Comparison of ENCODE assay signal across 12 cellular contexts in genomic region chr1:109273570-109274288, GRCh38. TPM values are rescaled to one million over a fixed set of nuclear protein-coding genes. Genes with fewer than 3 reads are reported as not detected.
A peak's percentile ranks its signal among the peaks of the same experiment; 100 is the strongest.
DNase-seq lines count a peak whose midpoint lies in the region; TF ChIP-seq lines count a peak whose summit lies in the region.
"Had no signal": no experiment of that assay in that cellular context is flagged by ENCODE, and none has a peak within 500 bp of the region (broad histone marks: within the 10 kb centered on the region; RNA-seq: fewer than 3 reads in every experiment).

No MANE protein-coding gene starts in this region.

- TF ChIP-seq CTCF in HEK293 (tag by site-specific recombination; IDR thresholded peaks at IDR 0.05), result no peak
- TF ChIP-seq CTCF in breast epithelium (IDR thresholded peaks at IDR 0.05), result no peak
- TF ChIP-seq CTCF in stomach (IDR thresholded peaks at IDR 0.05), result no peak

- 63 to 83% (median 71%) methylated on average over 19 to 30 of the region's 30 CpGs for WGBS in stomach, 5 donors

- H3K27me3 ChIP-seq in breast epithelium (no peaks in the 10 kb centered on the region), layer of hippocampus (ENCODE audit: control insufficient read depth, insufficient read depth, low read length) (no peaks in the 10 kb centered on the region), stomach (no peaks in the 10 kb centered on the region)

- POLR2A ChIA-PET in HEK293 (lab: Yijun Ruan, JAX), result no interaction called here

- H3K27ac ChIP-seq in HEK293 (ENCODE audit: extremely low read depth, low read depth, low read length) (no peak overlapping the region), breast epithelium (peak overlapping the region; percentile 87 to 92), layer of hippocampus (ENCODE audit: low read depth, low read length) (peak overlapping the region; percentile 80), stomach (peak overlapping the region in 3 of 5 donors; percentile 37 to 78 (median 72))

- H3K9me3 ChIP-seq in HEK293 (ENCODE audit: control insufficient read depth, insufficient read depth, low read depth, low read length) (no peaks in the 10 kb centered on the region), breast epithelium (no peaks in the 10 kb centered on the region), stomach (no peaks in the 10 kb centered on the region)

- H3K4me3 ChIP-seq in HEK293 (ENCODE audit: low read depth, low read length) (no peak overlapping the region), breast epithelium (peak overlapping the region in 2 of 3 donors; percentile 37 to 51), stomach (no peak overlapping the region)

- intact Hi-C loops in breast epithelium (cut with DNase I; ENCODE audit: low total_unique reads), result no loop called here
- intact Hi-C loops in stomach (cut with DNase I; ENCODE audit: low total_unique reads), result no loop called here

- DNase-seq in breast epithelium (ENCODE audit: low spot score in 2 of 2) (no peak), stomach (no peak), HUDEP-2 (lab: John Stamatoyannopoulos, UW; ENCODE audit: unreplicated experiment in 76 of 76) (no peak), OCI-M2 (lab: John Stamatoyannopoulos, UW; ENCODE audit: unreplicated experiment) (no peak), GM19238 (ENCODE audit: insufficient read length, low spot score) (no peak)
- DNase-seq: activated CD4-positive, CD25-positive, alpha-beta regulatory T cell; CD4-positive, CD25-positive, alpha-beta regulatory T cell; effector memory CD8-positive, alpha-beta T cell; hippocampal formation; NCI-H2081 treated with DMSO at 0.1 percent for 48 hours had no signal

- TF ChIP-seq POLR2A in breast epithelium (IDR thresholded peaks at IDR 0.05) (no peak), stomach (IDR thresholded peaks at IDR 0.05) (no peak)

- CTCF ChIA-PET in HEK293 (lab: Yijun Ruan, JAX), result interaction anchor here (1.8 kb wide), 1 partner anchor 125 kb away, joined by 9 read pairs; the partner anchor contains the start of gene SORT1

- H3K4me1 ChIP-seq in HEK293 (ENCODE audit: control insufficient read depth, insufficient read depth, low read length) (peaks cover 7% of the 10 kb centered on the region), breast epithelium (peaks cover 0 to 18% of the 10 kb centered on the region in 2 donors), stomach (peaks cover 24 to 61% (median 27%) of the 10 kb centered on the region in 4 donors)

- H3K36me3 ChIP-seq in HEK293 (ENCODE audit: control insufficient read depth in 2 of 2, insufficient read depth in 1 of 2, low read length in 2 of 2) (peaks cover 2 to 63% of the 10 kb centered on the region in 2 experiments; a peak in 2 of 3 replicates), breast epithelium (no peaks in the 10 kb centered on the region), stomach (peaks cover 0 to 40% (median 17%) of the 10 kb centered on the region in 4 donors)

- no peak for TF ChIP-seq EP300 in stomach (IDR thresholded peaks at IDR 0.05)

TF ChIP-seq in HEK293, 187 proteins besides CTCF, POLR2A, EP300 and RAD21:
- TF ChIP-seq PRDM1 (tag by site-specific recombination; IDR thresholded peaks at IDR 0.05) (peak; percentile 97), ZNF670 (tag by site-specific recombination; IDR thresholded peaks at IDR 0.05; ENCODE audit: low read depth) (no peak)

RNA-seq across cellular contexts. Expression of gene PSRC1, which starts 9.2 kb away (rescaled TPM):
- 1 to 10 TPM; 4.2 to 5.9 (median 4.3) TPM for total RNA-seq in breast epithelium
- total RNA-seq in stomach, result 10 to 100 TPM in 1 of 5 donors, 1 to 10 TPM in 1, under 1 TPM in 2, not detected in 1; 0.29 to 18.7 (median 1.7) TPM
- 10 to 100 TPM in 1 of 3 donors, 1 to 10 TPM in 2; 3.6 to 11.2 (median 4.1) TPM for polyA plus RNA-seq in stomach

RNA-seq across cellular contexts. Expression of gene CELSR2, which starts 24.4 kb away (rescaled TPM):
- 10 to 100 TPM in 2 of 3 donors, 1 to 10 TPM in 1; 1.3 to 19.5 (median 13.8) TPM for total RNA-seq in breast epithelium
- 10 to 100 TPM in 1 of 5 donors, 1 to 10 TPM in 4; 3.5 to 18.7 (median 7.2) TPM for total RNA-seq in stomach
- 1 to 10 TPM in 2 of 3 donors, under 1 TPM in 1; 0.76 to 8.7 (median 1.5) TPM for polyA plus RNA-seq in stomach

RNA-seq across cellular contexts. Expression of gene MYBPHL, which starts 33.1 kb away (rescaled TPM):
- not detected for total RNA-seq in breast epithelium
- total RNA-seq in stomach, result not detected
- polyA plus RNA-seq in stomach, result under 1 TPM in 1 of 3 donors, not detected in 2; 0.45 TPM
- total RNA-seq: CD4-positive, CD25-positive, alpha-beta regulatory T cell had no signal
- polyA plus RNA-seq: CD4-positive, CD25-positive, alpha-beta regulatory T cell had no signal

Comparison
In these comparisons a context has a peak if more than half of its experiments do, and no peak if none do; other contexts are left out.
1. H3K4me3 ChIP-seq: peak in breast epithelium (2 of 3); none in HEK293 (single experiment) and stomach (0 of 4).